8 cellular contexts compared by ENCODE assay signal in the genomic region with DNA sequence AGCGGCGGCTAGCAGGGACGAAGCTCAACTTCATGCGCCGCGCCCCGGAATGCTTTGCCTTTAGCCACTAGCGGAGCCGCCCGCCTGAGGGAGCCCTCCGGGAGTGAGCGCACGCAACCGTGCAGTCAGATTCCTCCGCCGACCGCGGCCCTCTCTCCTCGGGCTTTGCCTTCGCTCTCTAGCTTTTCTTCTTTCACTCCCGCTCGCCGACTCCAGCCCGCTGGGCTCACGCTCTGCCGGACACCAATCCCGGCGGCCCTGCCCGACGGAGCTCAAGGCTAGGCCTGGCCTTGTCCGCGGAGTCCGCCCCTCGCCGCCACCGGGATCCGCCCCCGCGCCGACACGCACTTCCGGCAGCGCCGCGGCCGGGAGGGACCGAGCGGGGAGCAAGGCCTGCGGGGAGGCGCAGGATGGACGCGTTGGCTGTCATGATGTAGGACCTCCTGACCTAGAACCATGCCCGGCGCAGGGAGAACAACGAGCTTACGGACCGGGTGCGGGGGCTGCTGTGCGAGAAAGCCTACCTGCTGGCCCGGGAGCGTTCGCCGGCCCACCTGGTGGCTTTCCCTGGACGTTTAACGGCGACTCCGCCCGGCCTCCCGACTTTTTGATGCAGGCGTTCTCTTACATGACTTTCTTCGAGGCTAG. TPM values are rescaled to one million over a fixed set of nuclear protein-coding genes. Genes with fewer than 3 reads are reported as not detected.
DNase-seq lines count a peak whose midpoint lies in the region; ATAC-seq and TF ChIP-seq lines count a peak whose summit lies in the region.

No MANE protein-coding gene starts in this region.

- H3K4me3 ChIP-seq in OCI-LY7 (ENCODE audit: low read depth, low read length, poor library complexity, severe bottlenecking) (peak overlapping the region; percentile 93), muscle layer of duodenum (ENCODE audit: low read depth in 1 of 2, low read length in 2 of 2) (peak overlapping the region; percentile 78 to 94)

- H4K20me1 ChIP-seq in OCI-LY7 (ENCODE audit: insufficient read depth, low read length) = 0 out of 2 replicates have a peak, but pooled peaks cover 10% of the 10 kb centered on the region

- peaks cover 41% of the 10 kb centered on the region for H3K4me1 Mint-ChIP-seq in activated T-cell treated with anti-CD3 and anti-CD28 coated beads, Interleukin-2, amount 50 U/mL, for 4 hours (ENCODE audit: low read depth)

- H3K79me2 ChIP-seq in OCI-LY7 (ENCODE audit: insufficient read depth, low read depth, low read length) = peaks cover 36% of the 10 kb centered on the region

- intact Hi-C loops in OCI-LY7 (cut with micrococcal nuclease; ENCODE audit: unreplicated experiment) = loop anchor here (1.0 to 10.0 kb wide), 5 partner anchors 50 to 207 kb away; no protein-coding TSS in a partner anchor

- peak overlapping the region; percentile 78 for H3K27ac ChIP-seq in OCI-LY7 (ENCODE audit: low read depth, low read length, poor library complexity, severe bottlenecking)
- peak overlapping the region; percentile 94 for H3K27ac ChIP-seq in muscle layer of duodenum (ENCODE audit: low read length)

- BruUV-seq in OCI-LY7 (replicated peaks; lab: Mats Ljungman, UMichigan) = no TSS peak

- H3K36me3 ChIP-seq in OCI-LY7 (ENCODE audit: insufficient read depth, low read length) (peaks cover 34% of the 10 kb centered on the region), muscle layer of duodenum (ENCODE audit: control insufficient read depth in 1 of 2, insufficient read depth in 2 of 2, low read length in 2 of 2) (peaks cover 4 to 29% of the 10 kb centered on the region in 2 donors)

- ATAC-seq in GM19467 (IDR thresholded peaks at IDR 0.05; ENCODE audit: unreplicated experiment) (peak; percentile 94), esophagus mucosa (peak; percentile 98)
- ATAC-seq in activated T-cell treated with anti-CD3 and anti-CD28 coated beads, Interleukin-2, amount 50 U/mL, for 4 hours = peak; percentile 92 to 93

- CTCF ChIA-PET in OCI-LY7 (lab: Charles Lee; ENCODE audit: unreplicated experiment) = interaction anchor here (1.3 kb wide), 2 partner anchors 59 to 79 kb away, joined by 3 to 8 read pairs; no protein-coding TSS in a partner anchor

- H3K27me3 ChIP-seq in muscle layer of duodenum (ENCODE audit: low read depth, low read length) = no peaks in the 10 kb centered on the region

- H3K4me2 ChIP-seq in OCI-LY7 (ENCODE audit: low read length) = peak overlapping the region; percentile 97

- POLR2A ChIA-PET in OCI-LY7 (lab: Charles Lee) = interaction anchor here (0.6 to 4.8 kb wide), 21 partner anchors 9 to 1524 kb away, joined by 3 to 56 read pairs (median 4); partner anchors contain the start of gene ZBTB14

- H3K9me3 ChIP-seq in OCI-LY7 (ENCODE audit: low read length) (no peaks in the 10 kb centered on the region), muscle layer of duodenum (ENCODE audit: control insufficient read depth in 1 of 2, low read length in 2 of 2) (no peaks in the 10 kb centered on the region)

- peak overlapping the region; percentile 87 for H2AFZ ChIP-seq in OCI-LY7 (ENCODE audit: low read length)

- H3K4me1 ChIP-seq in OCI-LY7 (ENCODE audit: insufficient read depth, low read length, poor library complexity, severe bottlenecking) (peaks cover 49% of the 10 kb centered on the region), muscle layer of duodenum (ENCODE audit: control insufficient read depth in 1 of 2, insufficient read depth in 2 of 2, low read length in 2 of 2) (peaks cover 4 to 36% of the 10 kb centered on the region in 2 donors)

- peak overlapping the region; percentile 94 for H3K4me3 Mint-ChIP-seq in activated T-cell treated with anti-CD3 and anti-CD28 coated beads, Interleukin-2, amount 50 U/mL, for 4 hours

- H3K9me3 Mint-ChIP-seq in activated T-cell treated with anti-CD3 and anti-CD28 coated beads, Interleukin-2, amount 50 U/mL, for 4 hours = peaks cover 6% of the 10 kb centered on the region

- peaks cover 25% of the 10 kb centered on the region for H3K36me3 Mint-ChIP-seq in activated T-cell treated with anti-CD3 and anti-CD28 coated beads, Interleukin-2, amount 50 U/mL, for 4 hours (ENCODE audit: insufficient read depth)

- H3K27me3 Mint-ChIP-seq in activated T-cell treated with anti-CD3 and anti-CD28 coated beads, Interleukin-2, amount 50 U/mL, for 4 hours (ENCODE audit: low read depth) = peaks cover 2% of the 10 kb centered on the region

- peak; percentile 40; the same call in 1 of the 2 replicates for TF ChIP-seq CTCF in OCI-LY7 (conservative IDR thresholded peaks at IDR 0.05; ENCODE audit: low read length)

- no peaks in the 10 kb centered on the region for H3K9me2 ChIP-seq in OCI-LY7 (ENCODE audit: insufficient read depth, low read length)

- DNase-seq in D341Med (ENCODE audit: low spot score) (peak; percentile 97), HS-27A (ENCODE audit: low read depth) (peak; percentile 79), OCI-LY7 (ENCODE audit: low spot score) (peak; percentile 89)
- DNase-seq in activated T-cell treated with anti-CD3 and anti-CD28 coated beads, Interleukin-2, amount 50 U/mL, for 4 hours = peak; percentile 79
- DNase-seq in stimulated activated CD8-positive, alpha-beta memory T cell treated with anti-CD3 and anti-CD28 coated beads, Interleukin-7, amount 100 ng/mL, for 1 hour (ENCODE audit: low read depth in 2 of 2) = peak; percentile 68 to 73

RNA-seq across cellular contexts. Expression of gene AKAIN1, which starts 40.8 kb away (rescaled TPM):
- not detected in 2 replicates for total RNA-seq in OCI-LY7 (2014; rRNA removed; shearing (Covaris generic))
- total RNA-seq in OCI-LY7 (2022) = not detected in 2 replicates
- total RNA-seq in activated T-cell treated with anti-CD3 and anti-CD28 coated beads, Interleukin-2, amount 50 U/mL, for 4 hours = not detected
- not detected for total RNA-seq in esophagus mucosa

RNA-seq across cellular contexts. Expression of gene ZBTB14, which starts 57.7 kb away (rescaled TPM):
- 28.1 and 29.6 TPM in 2 replicates for total RNA-seq in OCI-LY7 (2014; rRNA removed; shearing (Covaris generic))
- total RNA-seq in OCI-LY7 (2022) = 33.9 and 37.8 TPM in 2 replicates
- total RNA-seq in activated T-cell treated with anti-CD3 and anti-CD28 coated beads, Interleukin-2, amount 50 U/mL, for 4 hours = 10 to 100 TPM; 11.8 to 16.8 (median 15.8) TPM
- 7.1 TPM for total RNA-seq in esophagus mucosa

Comparison
In these comparisons a context has a peak if more than half of its experiments do, and no peak if none do; other contexts are left out.
1. Peak in every context shown above with its lines: DNase-seq, ATAC-seq, H3K4me3 ChIP-seq and H3K27ac ChIP-seq.